ENCODE assay signal across 20 cellular contexts in the genomic region with DNA sequence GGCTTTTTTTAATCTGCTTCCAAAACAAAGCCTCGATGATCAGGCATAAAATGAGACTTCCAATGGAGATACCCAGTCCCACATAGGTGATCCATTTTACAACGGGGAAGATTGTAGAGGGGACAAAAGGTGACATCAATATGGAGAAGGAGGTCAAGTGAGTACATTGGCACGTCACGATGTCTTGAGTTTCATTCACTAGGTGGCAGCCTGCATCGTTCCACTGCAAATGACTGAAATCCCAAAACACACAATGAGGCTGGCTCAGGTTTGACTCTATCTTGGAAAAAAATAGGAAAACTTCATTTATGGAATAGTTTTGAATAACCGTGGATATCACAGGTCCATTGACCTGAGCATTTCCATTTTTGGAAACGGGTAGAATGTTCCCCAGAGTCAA. TPM values are rescaled to one million over a fixed set of nuclear protein-coding genes. Genes with fewer than 3 reads are reported as not detected.
DNase-seq lines count a peak whose midpoint lies in the region; ATAC-seq and TF ChIP-seq lines count a peak whose summit lies in the region.
"Had no signal": no experiment of that assay in that cellular context is flagged by ENCODE, and none has a peak within 500 bp of the region (broad histone marks: within the 10 kb centered on the region; RNA-seq: fewer than 3 reads in every experiment).

No MANE protein-coding gene starts in this region.

- no peak overlapping the region for H2AK5ac ChIP-seq in H9 (ENCODE audit: insufficient read length, low read length)

- no peak overlapping the region for H3K4ac ChIP-seq in H9 (ENCODE audit: low read depth, low read length)

- H3T11ph ChIP-seq in H9 (ENCODE audit: low read length) = no peak overlapping the region

- no peaks in the 10 kb centered on the region for H3K9me3 ChIP-seq in H9 (ENCODE audit: control insufficient read depth, low read depth, low read length)
- H3K9me3 ChIP-seq: adrenal gland, Peyer's patch, prostate gland had no signal

- H3K27ac Mint-ChIP-seq in H9 = no peak overlapping the region
- H3K27ac Mint-ChIP-seq: activated CD4-positive, alpha-beta T cell treated with anti-CD3 and anti-CD28 coated beads, Interleukin-2, amount 10 ng/mL, durations not matched to agents 24 days and 14 days; natural killer cell treated with Interleukin-12 subunit alpha and Interleukin-12 subunit beta and Interleukin-15 and Interleukin-18, amount 100 ng/mL, for 72 hours had no signal

- H3K4me2 ChIP-seq in H9 (ENCODE audit: insufficient read depth, insufficient read length, low read length) = no peak overlapping the region

- in situ Hi-C loops in SK-MEL-5 (cut with HindIII; ENCODE audit: low pct_unique_long_range_greater_than_20kb, low sequenced_read_pairs) = no loop called here

- H2BK20ac ChIP-seq in H9 (ENCODE audit: low read depth, low read length, poor library complexity, severe bottlenecking) = no peak overlapping the region

- no peaks in the 10 kb centered on the region for H3K79me1 ChIP-seq in H9 (ENCODE audit: insufficient read depth, low read depth, low read length, poor library complexity, severe bottlenecking)

- H4K20me1 ChIP-seq in H9 (ENCODE audit: control insufficient read depth, insufficient read depth, insufficient read length) = no peaks in the 10 kb centered on the region

- H4K91ac ChIP-seq in H9 (ENCODE audit: insufficient read length, low read depth, low read length) = no peak overlapping the region

- H3K79me2 ChIP-seq in H9 (ENCODE audit: insufficient read depth, low read length) = no peaks in the 10 kb centered on the region

- no peak for ATAC-seq in HG03175 (IDR thresholded peaks at IDR 0.05; ENCODE audit: unreplicated experiment)
- no peak for ATAC-seq in HG02588 (IDR thresholded peaks at IDR 0.05; ENCODE audit: unreplicated experiment)
- no peak for ATAC-seq in GM18498 (IDR thresholded peaks at IDR 0.05; ENCODE audit: unreplicated experiment)
- ATAC-seq: natural killer cell treated with Interleukin-12 subunit alpha and Interleukin-12 subunit beta and Interleukin-15 and Interleukin-18, amount 100 ng/mL, for 72 hours had no signal

- no peaks in the 10 kb centered on the region for H3K36me3 Mint-ChIP-seq in H9 (ENCODE audit: insufficient read depth in 1 of 3, low read depth in 3 of 3)
- H3K36me3 Mint-ChIP-seq: natural killer cell treated with Interleukin-12 subunit alpha and Interleukin-12 subunit beta and Interleukin-15 and Interleukin-18, amount 100 ng/mL, for 72 hours had no signal

- no peak overlapping the region for H3K27ac ChIP-seq in C4-2B
- H3K27ac ChIP-seq in H9 (ENCODE audit: insufficient read length, low read depth, low read length) = no peak overlapping the region
- H3K27ac ChIP-seq: adrenal gland, Peyer's patch, prostate gland had no signal

- no peak overlapping the region for H2AFZ ChIP-seq in H9 (ENCODE audit: low read length)

- TF ChIP-seq CTCF in C4-2B (conservative IDR thresholded peaks at IDR 0.05) (peak; percentile 20; the same call in 1 of the 2 replicates), H9 (conservative IDR thresholded peaks at IDR 0.05) (peak; percentile 35; the same call in 1 of the 3 replicates)

- WGBS in H9 (ENCODE audit: extremely low coverage, insufficient read length, low lambda C conversion rate) = no CpG with 5 or more reads among the region's 7 CpGs

- DNase-seq in H9 (no peak), SK-MEL-5 (ENCODE audit: low read depth, low spot score) (peak; percentile 38), globus pallidus (ENCODE audit: low spot score) (peak; percentile 19)
- DNase-seq: activated CD4-positive, alpha-beta T cell treated with anti-CD3 and anti-CD28 coated beads, Interleukin-2, amount 10 ng/mL, durations not matched to agents 24 days and 14 days; activated CD8-positive, alpha-beta memory T cell treated with anti-CD3 and anti-CD28 coated beads, Interleukin-2, amount 50 U/mL, for 48 hours; activated effector memory CD4-positive, alpha-beta T cell treated with anti-CD3 and anti-CD28 coated beads, Interleukin-2, amount 50 U/mL, for 16 hours; adrenal gland; C1 segment of cervical spinal cord; IMR-90; NCI-H1048; NCI-H2081; NCI-H524 treated with DMSO at 0.1 percent for 48 hours; Peyer's patch had no signal

- no peaks in the 10 kb centered on the region; a peak in 1 of 4 replicates for H3K4me1 Mint-ChIP-seq in H9
- H3K4me1 Mint-ChIP-seq: activated CD4-positive, alpha-beta T cell treated with anti-CD3 and anti-CD28 coated beads, Interleukin-2, amount 10 ng/mL, durations not matched to agents 24 days and 14 days had no signal

- H2BK5ac ChIP-seq in H9 (ENCODE audit: insufficient read length, low read length) = no peak overlapping the region

- no peaks in the 10 kb centered on the region for H3K4me1 ChIP-seq in H9 (ENCODE audit: insufficient read depth, low read length)
- H3K4me1 ChIP-seq: adrenal gland, Peyer's patch, prostate gland had no signal

- H3K18ac ChIP-seq in H9 (ENCODE audit: insufficient read length, low read depth, low read length) = no peak overlapping the region

- H2BK12ac ChIP-seq in H9 (ENCODE audit: insufficient read length, low read depth, low read length) = no peak overlapping the region

- no peak overlapping the region for H3K9ac ChIP-seq in H9 (ENCODE audit: extremely low read depth, insufficient read length, low read length)

- no peaks in the 10 kb centered on the region for H3K27me3 ChIP-seq in H9 (ENCODE audit: insufficient read depth, low read length)
- H3K27me3 ChIP-seq: adrenal gland, Peyer's patch had no signal

- no peak overlapping the region for H4K8ac ChIP-seq in H9 (replicated peaks; ENCODE audit: insufficient read length, low read depth, low read length)

- H3K23ac ChIP-seq in H9 (ENCODE audit: insufficient read length, low read depth, low read length) = no peak overlapping the region

- no peak overlapping the region for H2BK120ac ChIP-seq in H9 (ENCODE audit: low read depth, low read length, poor library complexity, severe bottlenecking)

- H3K23me2 ChIP-seq in H9 (ENCODE audit: insufficient read length, low read depth, low read length, poor library complexity, severe bottlenecking) = no peaks in the 10 kb centered on the region

- no peak overlapping the region for H4K5ac ChIP-seq in H9 (ENCODE audit: insufficient read length, low read depth, low read length)

- H3K56ac ChIP-seq in H9 (ENCODE audit: insufficient read length, low read depth, low read length) = no peak overlapping the region

- 0 out of 2 replicates have a peak, but pooled peaks cover 2% of the 10 kb centered on the region for H3K27me3 Mint-ChIP-seq in H9 (ENCODE audit: low read depth)
- H3K27me3 Mint-ChIP-seq: activated CD4-positive, alpha-beta T cell treated with anti-CD3 and anti-CD28 coated beads, Interleukin-2, amount 10 ng/mL, durations not matched to agents 24 days and 14 days had no signal

- no peak overlapping the region for H2BK15ac ChIP-seq in H9 (ENCODE audit: low read depth, low read length)

- no peak overlapping the region for H3K4me3 Mint-ChIP-seq in H9
- H3K4me3 Mint-ChIP-seq: activated CD4-positive, alpha-beta T cell treated with anti-CD3 and anti-CD28 coated beads, Interleukin-2, amount 10 ng/mL, durations not matched to agents 24 days and 14 days; natural killer cell treated with Interleukin-12 subunit alpha and Interleukin-12 subunit beta and Interleukin-15 and Interleukin-18, amount 100 ng/mL, for 72 hours had no signal

- H3K9me3 Mint-ChIP-seq in H9 = no peaks in the 10 kb centered on the region

- H3K14ac ChIP-seq in H9 (ENCODE audit: insufficient read depth, low read length) = no peak overlapping the region

RNA-seq across cellular contexts. Expression of gene ADGRF1, which starts 32.5 kb away (rescaled TPM):
- not detected in 2 replicates for total RNA-seq in H9 (2021)
- total RNA-seq in SK-MEL-5 (2014; rRNA removed; shearing (Covaris generic)) = not detected in 2 replicates
- not detected in 2 replicates for polyA plus RNA-seq in SK-MEL-5 (2015; cell fraction: cytosol; rRNA removed)
- polyA plus RNA-seq in SK-MEL-5 (2015; cell fraction: nucleus; rRNA removed) = not detected in 2 replicates
- total RNA-seq: activated CD4-positive, alpha-beta T cell treated with anti-CD3 and anti-CD28 coated beads, Interleukin-2, amount 10 ng/mL, durations not matched to agents 24 days and 14 days; cardiac septum; IMR-90; natural killer cell treated with Interleukin-12 subunit alpha and Interleukin-12 subunit beta and Interleukin-15 and Interleukin-18, amount 100 ng/mL, for 72 hours had no signal
- polyA plus RNA-seq: IMR-90 had no signal
